In the genomic region with DNA sequence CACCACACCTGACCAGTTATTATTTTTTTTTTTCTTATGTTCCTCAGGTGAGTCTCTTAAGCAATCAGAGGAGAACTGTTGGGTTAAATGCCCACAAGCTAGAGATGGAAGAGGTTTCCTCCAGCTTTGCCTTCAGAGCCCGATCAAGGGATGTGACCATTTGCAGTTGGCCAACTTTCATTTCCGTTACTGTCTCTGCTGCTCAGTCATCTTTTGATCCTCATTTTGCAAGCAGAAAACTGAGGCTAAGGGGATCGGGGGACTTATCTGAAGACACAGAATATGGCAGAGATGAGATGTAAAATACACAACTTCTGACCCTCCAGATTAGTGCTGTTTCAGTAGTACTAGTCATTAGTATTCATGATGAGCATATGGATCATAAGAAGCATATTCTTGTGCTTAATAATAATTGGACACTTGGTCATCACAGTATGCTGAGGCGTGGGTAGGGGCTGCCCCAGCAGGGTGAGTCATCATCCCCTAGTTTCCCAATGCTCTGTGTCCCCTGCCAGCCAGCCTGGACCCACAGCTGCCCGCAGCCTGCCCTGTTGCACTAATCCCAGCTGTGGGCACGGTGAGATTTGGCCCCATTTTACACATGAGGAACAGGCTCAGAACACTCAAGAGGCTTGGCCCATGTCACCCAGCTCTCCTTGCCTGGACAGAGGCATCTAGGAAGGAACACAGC, we compare ENCODE assay signal across 9 cellular contexts.
A peak's percentile ranks its signal among the peaks of the same experiment; 100 is the strongest.
DNase-seq lines count a peak whose midpoint lies in the region; ATAC-seq, FAIRE-seq and TF ChIP-seq lines count a peak whose summit lies in the region.
"Had no signal": no experiment of that assay in that cellular context is flagged by ENCODE, and none has a peak within 500 bp of the region (broad histone marks: within the 10 kb centered on the region; RNA-seq: fewer than 3 reads in every experiment).

No MANE protein-coding gene starts in this region.

- H3K27ac ChIP-seq in mammary epithelial cell (ENCODE audit: insufficient read depth, low read depth, low read length): peak overlapping the region; percentile 55
- no peak overlapping the region for H3K27ac ChIP-seq in CD8-positive, alpha-beta T cell (ENCODE audit: low read depth, low read length)

- BruUV-seq in mammary epithelial cell (replicated peaks; lab: Mats Ljungman, UMichigan): no TSS peak

- CTCF ChIA-PET in mammary epithelial cell (lab: Charles Lee; ENCODE audit: low non-redundant PET): interaction anchor here (0.7 kb wide), 1 partner anchor 16 kb away, joined by 3 read pairs; no protein-coding TSS in a partner anchor
- CTCF ChIA-PET in CD8-positive, alpha-beta T cell (lab: Charles Lee): no interaction called here

- no peaks in the 10 kb centered on the region for H3K9me3 Mint-ChIP-seq in activated naive CD8-positive, alpha-beta T cell treated with anti-CD3 and anti-CD28 coated beads, Interleukin-2, amount 50 U/mL, for 24 hours
- H3K9me3 Mint-ChIP-seq in activated naive CD8-positive, alpha-beta T cell treated with anti-CD3 and anti-CD28 coated beads for 36 hours: no peaks in the 10 kb centered on the region
- no peaks in the 10 kb centered on the region for H3K9me3 Mint-ChIP-seq in memory B cell
- no peaks in the 10 kb centered on the region for H3K9me3 Mint-ChIP-seq in CD8-positive, alpha-beta T cell

- no peaks in the 10 kb centered on the region for H3K79me2 ChIP-seq in mammary epithelial cell (ENCODE audit: insufficient read depth, low read length)

- intact Hi-C loops in mammary epithelial cell (cut with micrococcal nuclease): loop anchor here (1.0 kb wide), 1 partner anchor 16 kb away; no protein-coding TSS in a partner anchor
- intact Hi-C loops in CD8-positive, alpha-beta T cell (cut with DNase I, micrococcal nuclease): no loop called here

- no peaks in the 10 kb centered on the region for H3K27me3 ChIP-seq in mammary epithelial cell (ENCODE audit: insufficient read depth, low read length)
- no peaks in the 10 kb centered on the region for H3K27me3 ChIP-seq in CD8-positive, alpha-beta T cell (ENCODE audit: insufficient read depth, low read length)

- peak overlapping the region; percentile 79 for H2AFZ ChIP-seq in mammary epithelial cell (ENCODE audit: low read depth, low read length)

- no peaks in the 10 kb centered on the region for H3K9me3 ChIP-seq in mammary epithelial cell (replicated peaks; ENCODE audit: insufficient read depth, low read length)
- no peaks in the 10 kb centered on the region for H3K9me3 ChIP-seq in CD8-positive, alpha-beta T cell (ENCODE audit: low read length)

- H3K27me3 Mint-ChIP-seq in activated naive CD8-positive, alpha-beta T cell treated with anti-CD3 and anti-CD28 coated beads, Interleukin-2, amount 50 U/mL, for 24 hours: no peaks in the 10 kb centered on the region
- H3K27me3 Mint-ChIP-seq in activated naive CD8-positive, alpha-beta T cell treated with anti-CD3 and anti-CD28 coated beads for 36 hours: no peaks in the 10 kb centered on the region
- no peaks in the 10 kb centered on the region for H3K27me3 Mint-ChIP-seq in memory B cell
- H3K27me3 Mint-ChIP-seq in CD8-positive, alpha-beta T cell (ENCODE audit: low read depth): no peaks in the 10 kb centered on the region

- H3K9ac ChIP-seq in mammary epithelial cell (ENCODE audit: insufficient read depth, low read length): no peak overlapping the region

- H3K4me1 ChIP-seq in mammary epithelial cell (ENCODE audit: insufficient read depth, low read length): peaks cover 39% of the 10 kb centered on the region
- H3K4me1 ChIP-seq in CD8-positive, alpha-beta T cell (ENCODE audit: insufficient read depth, low read length): no peaks in the 10 kb centered on the region

- H3K4me2 ChIP-seq in mammary epithelial cell (ENCODE audit: insufficient read depth, low read depth, low read length): peak overlapping the region; percentile 73

- TF ChIP-seq CTCF in mammary epithelial cell (conservative IDR thresholded peaks at IDR 0.05 in 1 of 2, IDR thresholded peaks at IDR 0.05 in 1 of 2; ENCODE audit: extremely low read depth in 1 of 2, insufficient read depth in 1 of 2, low read depth in 1 of 2, low read length in 2 of 2): no peak
- TF ChIP-seq CTCF in CD8-positive, alpha-beta T cell (IDR thresholded peaks at IDR 0.05): no peak

- DNase-seq in activated naive CD8-positive, alpha-beta T cell treated with anti-CD3 and anti-CD28 coated beads, Interleukin-2, amount 50 U/mL, for 24 hours: no peak
- DNase-seq in activated naive CD8-positive, alpha-beta T cell treated with anti-CD3 and anti-CD28 coated beads for 36 hours: no peak
- peak; percentile 91 for DNase-seq in mammary epithelial cell
- DNase-seq in memory B cell (ENCODE audit: low spot score in 2 of 2): no peak
- peak; percentile 63 for DNase-seq in urothelium cell line (ENCODE audit: low spot score)
- no peak for DNase-seq in CD8-positive, alpha-beta T cell
- DNase-seq in T-helper 9 cell: no peak
- DNase-seq: islet precursor cell had no signal

- H3K36me3 Mint-ChIP-seq in activated naive CD8-positive, alpha-beta T cell treated with anti-CD3 and anti-CD28 coated beads, Interleukin-2, amount 50 U/mL, for 24 hours (ENCODE audit: low read depth): no peaks in the 10 kb centered on the region
- no peaks in the 10 kb centered on the region for H3K36me3 Mint-ChIP-seq in activated naive CD8-positive, alpha-beta T cell treated with anti-CD3 and anti-CD28 coated beads for 36 hours
- H3K36me3 Mint-ChIP-seq in memory B cell: no peaks in the 10 kb centered on the region
- no peaks in the 10 kb centered on the region for H3K36me3 Mint-ChIP-seq in CD8-positive, alpha-beta T cell

- H3K4me3 Mint-ChIP-seq in activated naive CD8-positive, alpha-beta T cell treated with anti-CD3 and anti-CD28 coated beads, Interleukin-2, amount 50 U/mL, for 24 hours: no peak overlapping the region
- H3K4me3 Mint-ChIP-seq in activated naive CD8-positive, alpha-beta T cell treated with anti-CD3 and anti-CD28 coated beads for 36 hours: no peak overlapping the region
- H3K4me3 Mint-ChIP-seq in memory B cell: no peak overlapping the region
- H3K4me3 Mint-ChIP-seq in CD8-positive, alpha-beta T cell: no peak overlapping the region

- 37% methylated on average over 5 of the region's 6 CpGs for WGBS in mammary epithelial cell (ENCODE audit: low coverage, missing lambda C conversion rate)

- H3K4me1 Mint-ChIP-seq in activated naive CD8-positive, alpha-beta T cell treated with anti-CD3 and anti-CD28 coated beads, Interleukin-2, amount 50 U/mL, for 24 hours: peaks cover 18% of the 10 kb centered on the region
- peaks cover 12% of the 10 kb centered on the region for H3K4me1 Mint-ChIP-seq in activated naive CD8-positive, alpha-beta T cell treated with anti-CD3 and anti-CD28 coated beads for 36 hours
- H3K4me1 Mint-ChIP-seq in memory B cell: peaks cover 15% of the 10 kb centered on the region
- no peaks in the 10 kb centered on the region for H3K4me1 Mint-ChIP-seq in CD8-positive, alpha-beta T cell (ENCODE audit: low read depth)

- POLR2A ChIA-PET in CD8-positive, alpha-beta T cell (lab: Charles Lee): interaction anchor here (0.9 kb wide), 1 partner anchor 12 kb away, joined by 3 read pairs; no protein-coding TSS in a partner anchor

- H4K20me1 ChIP-seq in mammary epithelial cell (ENCODE audit: insufficient read depth, low read length): no peaks in the 10 kb centered on the region

- H3K36me3 ChIP-seq in mammary epithelial cell (ENCODE audit: insufficient read depth, low read length): no peaks in the 10 kb centered on the region
- H3K36me3 ChIP-seq in CD8-positive, alpha-beta T cell (ENCODE audit: insufficient read depth, low read length): no peaks in the 10 kb centered on the region

- peak; percentile 65 for FAIRE-seq in urothelium cell line (lab: Jason Lieb, UNC)

- dilution Hi-C loops in mammary epithelial cell (cut with HindIII; ENCODE audit: low sequenced_read_pairs): loop anchor here (5.0 kb wide), 1 partner anchor 83 kb away; no protein-coding TSS in a partner anchor

- no peak overlapping the region for H3K4me3 ChIP-seq in mammary epithelial cell (replicated peaks in 1 of 3; ENCODE audit: insufficient read depth in 1 of 3, low read depth in 2 of 3, low read length in 3 of 3)
- no peak overlapping the region for H3K4me3 ChIP-seq in CD8-positive, alpha-beta T cell (ENCODE audit: low read depth, low read length)

- in situ Hi-C loops in mammary epithelial cell (cut with MboI; ENCODE audit: low sequenced_read_pairs in 2 of 2): no loop called here

- H3K27ac Mint-ChIP-seq in activated naive CD8-positive, alpha-beta T cell treated with anti-CD3 and anti-CD28 coated beads, Interleukin-2, amount 50 U/mL, for 24 hours: no peak overlapping the region
- H3K27ac Mint-ChIP-seq in activated naive CD8-positive, alpha-beta T cell treated with anti-CD3 and anti-CD28 coated beads for 36 hours: no peak overlapping the region
- H3K27ac Mint-ChIP-seq in memory B cell: peak overlapping the region; percentile 32
- H3K27ac Mint-ChIP-seq in CD8-positive, alpha-beta T cell: no peak overlapping the region

- peak; percentile 50 for ATAC-seq in activated naive CD8-positive, alpha-beta T cell treated with anti-CD3 and anti-CD28 coated beads, Interleukin-2, amount 50 U/mL, for 24 hours
- ATAC-seq in memory B cell (ENCODE audit: low read depth) (no peak), HG03460 (IDR thresholded peaks at IDR 0.05; ENCODE audit: unreplicated experiment) (no peak)
- ATAC-seq in CD8-positive, alpha-beta T cell: no peak

Comparison
In these comparisons a context has a peak if more than half of its experiments do, and no peak if none do; other contexts are left out.
1. DNase-seq: peak in mammary epithelial cell (single experiment) and urothelium cell line (single experiment); none in activated naive CD8-positive, alpha-beta T cell treated with anti-CD3 and anti-CD28 coated beads, Interleukin-2, amount 50 U/mL, for 24 hours (single experiment), activated naive CD8-positive, alpha-beta T cell treated with anti-CD3 and anti-CD28 coated beads for 36 hours (single experiment), memory B cell (0 of 2), CD8-positive, alpha-beta T cell (0 of 7) and T-helper 9 cell (single experiment).